7 cellular contexts compared by ENCODE assay signal in genomic region chr18:13615432-13615861, GRCh38.
A peak's percentile ranks its signal among the peaks of the same experiment; 100 is the strongest.
DNase-seq lines count a peak whose midpoint lies in the region; ATAC-seq and TF ChIP-seq lines count a peak whose summit lies in the region.

No MANE protein-coding gene starts in this region.

- H3K9ac ChIP-seq in OCI-LY3 (ENCODE audit: low read length), result peak overlapping the region; percentile 8; the same call in 1 of the 2 replicates

- peak overlapping the region; percentile 51 for H3K4me3 ChIP-seq in GM12865 (ENCODE audit: low read depth, low read length)
- no peak overlapping the region for H3K4me3 ChIP-seq in OCI-LY3 (ENCODE audit: low read length)

- H3K36me3 ChIP-seq in OCI-LY3 (replicated peaks; ENCODE audit: low read depth, low read length), result peaks cover 18% of the 10 kb centered on the region

- peak overlapping the region; percentile 63 to 84 for H3K4me3 Mint-ChIP-seq in effector memory CD8-positive, alpha-beta T cell
- H3K4me3 Mint-ChIP-seq in stimulated activated naive B cell treated with anti-CD40 and anti-IgM and Interleukin-4, amounts not matched to agents 10 μg/mL and 1 μg/mL and 100 μg/mL, for 72 hours, result peak overlapping the region; percentile 83 to 87

- peaks cover 6 to 19% of the 10 kb centered on the region in 2 donors for H3K27me3 Mint-ChIP-seq in effector memory CD8-positive, alpha-beta T cell
- H3K27me3 Mint-ChIP-seq in stimulated activated naive B cell treated with anti-CD40 and anti-IgM and Interleukin-4, amounts not matched to agents 10 μg/mL and 1 μg/mL and 100 μg/mL, for 72 hours, result no peaks in the 10 kb centered on the region

- H3K4me1 Mint-ChIP-seq in effector memory CD8-positive, alpha-beta T cell (ENCODE audit: low read depth in 2 of 2), result peaks cover 55% of the 10 kb centered on the region in 2 donors
- H3K4me1 Mint-ChIP-seq in stimulated activated naive B cell treated with anti-CD40 and anti-IgM and Interleukin-4, amounts not matched to agents 10 μg/mL and 1 μg/mL and 100 μg/mL, for 72 hours, result peaks cover 70 to 94% of the 10 kb centered on the region in 2 donors

- H3K27ac Mint-ChIP-seq in effector memory CD8-positive, alpha-beta T cell, result peak overlapping the region; percentile 85 to 95
- peak overlapping the region; percentile 98 for H3K27ac Mint-ChIP-seq in stimulated activated naive B cell treated with anti-CD40 and anti-IgM and Interleukin-4, amounts not matched to agents 10 μg/mL and 1 μg/mL and 100 μg/mL, for 72 hours

- H4K20me1 ChIP-seq in OCI-LY3 (ENCODE audit: insufficient read depth, low read length), result peaks cover 16% of the 10 kb centered on the region; the same call in 1 of the 2 replicates

- peaks cover 19% of the 10 kb centered on the region for H3K36me3 Mint-ChIP-seq in effector memory CD8-positive, alpha-beta T cell (ENCODE audit: insufficient read depth)
- peaks cover 27 to 60% of the 10 kb centered on the region in 2 donors for H3K36me3 Mint-ChIP-seq in stimulated activated naive B cell treated with anti-CD40 and anti-IgM and Interleukin-4, amounts not matched to agents 10 μg/mL and 1 μg/mL and 100 μg/mL, for 72 hours

- H2AFZ ChIP-seq in OCI-LY3 (ENCODE audit: low read depth, low read length), result no peak overlapping the region

- H3K4me2 ChIP-seq in OCI-LY3 (ENCODE audit: low read length), result peak overlapping the region; percentile 23

- no peaks in the 10 kb centered on the region for H3K9me3 Mint-ChIP-seq in effector memory CD8-positive, alpha-beta T cell
- H3K9me3 Mint-ChIP-seq in stimulated activated naive B cell treated with anti-CD40 and anti-IgM and Interleukin-4, amounts not matched to agents 10 μg/mL and 1 μg/mL and 100 μg/mL, for 72 hours, result no peaks in the 10 kb centered on the region

- no peak for TF ChIP-seq CTCF in GM12865 (IDR thresholded peaks at IDR 0.05; ENCODE audit: insufficient read depth, low read depth, low read length, missing control alignments)
- TF ChIP-seq CTCF in OCI-LY3 (IDR thresholded peaks at IDR 0.05; ENCODE audit: low read depth, low read length), result no peak

- DNase-seq in GM12865 (ENCODE audit: low read depth), result peak; percentile 64
- no peak for DNase-seq in effector memory CD8-positive, alpha-beta T cell
- no peak for DNase-seq in stimulated activated naive B cell treated with anti-CD40 and anti-IgM and Interleukin-4, amounts not matched to agents 10 μg/mL and 1 μg/mL and 100 μg/mL, for 72 hours
- no peak for DNase-seq in amygdala (lab: John Stamatoyannopoulos, UW)

- H3K27ac ChIP-seq in OCI-LY3 (ENCODE audit: low read length), result no peak overlapping the region

- no peaks in the 10 kb centered on the region for H3K27me3 ChIP-seq in OCI-LY3 (ENCODE audit: low read depth, low read length)

- peaks cover 13% of the 10 kb centered on the region; the same call in 1 of the 2 replicates for H3K9me3 ChIP-seq in OCI-LY3 (ENCODE audit: insufficient read depth, low read length)

- H3K4me1 ChIP-seq in OCI-LY3 (ENCODE audit: low read length), result peaks cover 71% of the 10 kb centered on the region

- no peak for ATAC-seq in effector memory CD8-positive, alpha-beta T cell (replicated peaks)
- no peak for ATAC-seq in stimulated activated naive B cell treated with anti-CD40 and anti-IgM and Interleukin-4, amounts not matched to agents 10 μg/mL and 1 μg/mL and 100 μg/mL, for 72 hours (replicated peaks)
- no peak for ATAC-seq in GM21423 (IDR thresholded peaks at IDR 0.05; ENCODE audit: unreplicated experiment)
- no peak for ATAC-seq in GM21360 (IDR thresholded peaks at IDR 0.05; ENCODE audit: unreplicated experiment)

- H3K79me2 ChIP-seq in OCI-LY3 (ENCODE audit: low read length), result peaks cover 50% of the 10 kb centered on the region
